In the genomic region with DNA sequence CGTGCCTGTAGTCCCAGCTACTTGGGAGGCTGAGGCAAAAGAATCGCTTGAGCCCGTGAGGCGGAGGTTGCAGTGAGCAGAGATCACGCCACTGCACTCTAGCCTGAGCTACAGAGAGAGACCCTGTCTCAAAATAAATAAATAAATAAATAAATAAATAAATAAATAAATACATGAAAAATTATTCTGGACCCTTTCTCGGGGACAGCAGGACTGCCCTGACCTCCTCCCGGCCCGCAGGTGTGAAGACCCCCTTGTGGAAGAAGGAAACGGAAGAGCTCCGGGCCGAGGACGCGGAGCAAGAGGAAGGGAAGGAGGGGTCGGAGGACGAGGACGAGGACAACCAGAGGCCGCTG, we compare ENCODE assay signal across 8 cellular contexts. TPM values are rescaled to one million over a fixed set of nuclear protein-coding genes. Genes with fewer than 3 reads are reported as not detected.
DNase-seq lines count a peak whose midpoint lies in the region; ATAC-seq and TF ChIP-seq lines count a peak whose summit lies in the region.

No MANE protein-coding gene starts in this region.

- no peak for ATAC-seq in GM21447 (IDR thresholded peaks at IDR 0.05; ENCODE audit: unreplicated experiment)

- H3K36me3 ChIP-seq in OCI-LY7 (ENCODE audit: insufficient read depth, low read length): no peaks in the 10 kb centered on the region
- H3K36me3 ChIP-seq in endodermal cell (ENCODE audit: control insufficient read depth, insufficient read depth, low read length): no peaks in the 10 kb centered on the region

- H2AFZ ChIP-seq in OCI-LY7 (ENCODE audit: low read length): no peak overlapping the region; the same call in 1 of the 2 replicates

- H3K9me2 ChIP-seq in OCI-LY7 (ENCODE audit: insufficient read depth, low read length): no peaks in the 10 kb centered on the region

- DNase-seq in Calu3: no peak
- DNase-seq in OCI-LY7 (ENCODE audit: low spot score): no peak
- DNase-seq in endodermal cell: no peak
- no peak for DNase-seq in progenitor cell of endocrine pancreas (ENCODE audit: low spot score, unreplicated experiment)
- DNase-seq in midbrain (lab: John Stamatoyannopoulos, UW): no peak
- no peak for DNase-seq in AG20443 (ENCODE audit: low spot score)
- DNase-seq in cortex of kidney (lab: John Stamatoyannopoulos, UW): no peak

- intact Hi-C loops in Calu3 (cut with micrococcal nuclease; ENCODE audit: unreplicated experiment) (no loop called here), OCI-LY7 (cut with micrococcal nuclease; ENCODE audit: unreplicated experiment) (loop anchor here (1.0 to 5.0 kb wide), 3 partner anchors 41 to 84 kb away; partner anchors contain the start of gene TAF15)

- H3K36me3 Mint-ChIP-seq in Calu3 (ENCODE audit: insufficient read depth, unreplicated experiment) (peaks cover 10% of the 10 kb centered on the region), endodermal cell (ENCODE audit: low read depth) (no peaks in the 10 kb centered on the region), progenitor cell of endocrine pancreas (ENCODE audit: insufficient read depth) (no peaks in the 10 kb centered on the region)

- H3K4me1 Mint-ChIP-seq in Calu3 (ENCODE audit: low read depth, unreplicated experiment) (peaks cover 10% of the 10 kb centered on the region), endodermal cell (peaks cover 6% of the 10 kb centered on the region), progenitor cell of endocrine pancreas (ENCODE audit: low read depth) (peaks cover 4% of the 10 kb centered on the region)

- no peaks in the 10 kb centered on the region for H3K9me3 ChIP-seq in OCI-LY7 (ENCODE audit: low read length)
- H3K9me3 ChIP-seq in endodermal cell (ENCODE audit: control insufficient read depth, low read length): no peaks in the 10 kb centered on the region

- H3K27ac ChIP-seq in OCI-LY7 (ENCODE audit: low read depth, low read length, poor library complexity, severe bottlenecking) (no peak overlapping the region), endodermal cell (ENCODE audit: low read depth, low read length) (no peak overlapping the region)

- H3K4me3 Mint-ChIP-seq in Calu3 (ENCODE audit: low read depth, unreplicated experiment) (peak overlapping the region; percentile 93), endodermal cell (peak overlapping the region; percentile 68), progenitor cell of endocrine pancreas (ENCODE audit: low read depth) (peak overlapping the region; percentile 61)

- peak overlapping the region; percentile 69 for H3K4me2 ChIP-seq in OCI-LY7 (ENCODE audit: low read length)

- H3K79me2 ChIP-seq in OCI-LY7 (ENCODE audit: insufficient read depth, low read depth, low read length): no peaks in the 10 kb centered on the region

- BruUV-seq in Calu3 (replicated peaks; lab: Mats Ljungman, UMichigan): no TSS peak
- no TSS peak for BruUV-seq in OCI-LY7 (replicated peaks; lab: Mats Ljungman, UMichigan)

- TF ChIP-seq CTCF in Calu3 (IDR thresholded peaks at IDR 0.05; ENCODE audit: unreplicated experiment) (no peak), OCI-LY7 (conservative IDR thresholded peaks at IDR 0.05; ENCODE audit: low read length) (no peak), endodermal cell (conservative IDR thresholded peaks at IDR 0.05) (no peak), progenitor cell of endocrine pancreas (IDR thresholded peaks at IDR 0.05; ENCODE audit: unreplicated experiment) (no peak)

- CTCF ChIA-PET in Calu3 (lab: Charles Lee): interaction anchor here (0.5 to 3.0 kb wide), 13 partner anchors 9 to 184 kb away, joined by 3 to 41 read pairs (median 4); partner anchors contain the start of genes MMP28 and TAF15
- CTCF ChIA-PET in OCI-LY7 (lab: Charles Lee; ENCODE audit: unreplicated experiment): interaction anchor here (0.6 to 2.6 kb wide), 7 partner anchors 18 to 1393 kb away, joined by 3 to 21 read pairs (median 4); partner anchors contain the start of gene TAF15

- H3K4me1 ChIP-seq in OCI-LY7 (ENCODE audit: insufficient read depth, low read length, poor library complexity, severe bottlenecking): peaks cover 9% of the 10 kb centered on the region
- no peaks in the 10 kb centered on the region for H3K4me1 ChIP-seq in endodermal cell (ENCODE audit: control insufficient read depth, insufficient read depth, low read length)

- H3K4me3 ChIP-seq in OCI-LY7 (ENCODE audit: low read depth, low read length, poor library complexity, severe bottlenecking): peak overlapping the region; percentile 68
- H3K4me3 ChIP-seq in endodermal cell (ENCODE audit: low read length): no peak overlapping the region

- H3K27ac Mint-ChIP-seq in Calu3 (ENCODE audit: unreplicated experiment): no peak overlapping the region
- no peak overlapping the region for H3K27ac Mint-ChIP-seq in endodermal cell
- H3K27ac Mint-ChIP-seq in progenitor cell of endocrine pancreas: no peak overlapping the region

- WGBS in endodermal cell (ENCODE audit: insufficient coverage in 1 of 2, insufficient read length in 1 of 2), 2 experiments: 36 to 39% methylated on average over 11 to 16 of the region's 17 CpGs

- no peak overlapping the region for H3K9ac ChIP-seq in endodermal cell (ENCODE audit: extremely low read depth, low read length, poor library complexity, severe bottlenecking)

- no peaks in the 10 kb centered on the region for H3K9me3 Mint-ChIP-seq in Calu3 (ENCODE audit: low read depth, unreplicated experiment)
- no peaks in the 10 kb centered on the region for H3K9me3 Mint-ChIP-seq in endodermal cell
- no peaks in the 10 kb centered on the region for H3K9me3 Mint-ChIP-seq in progenitor cell of endocrine pancreas (ENCODE audit: low read depth)

- POLR2A ChIA-PET in OCI-LY7 (lab: Charles Lee): interaction anchor here (1.2 kb wide), 2 partner anchors 45 to 156 kb away, joined by 5 to 8 read pairs; partner anchors contain the start of gene TAF15

- no peaks in the 10 kb centered on the region for H4K20me1 ChIP-seq in OCI-LY7 (ENCODE audit: insufficient read depth, low read length)

- no peaks in the 10 kb centered on the region for H3K27me3 ChIP-seq in endodermal cell (ENCODE audit: control insufficient read depth, insufficient read depth, low read length, poor library complexity, severe bottlenecking)

- H3K27me3 Mint-ChIP-seq in Calu3 (ENCODE audit: unreplicated experiment): peaks cover 36% of the 10 kb centered on the region
- H3K27me3 Mint-ChIP-seq in endodermal cell (ENCODE audit: insufficient read depth): peaks cover 29% of the 10 kb centered on the region
- H3K27me3 Mint-ChIP-seq in progenitor cell of endocrine pancreas: peaks cover 12% of the 10 kb centered on the region

RNA-seq across cellular contexts. Expression of gene C17orf50, which starts 3.1 kb away (rescaled TPM):
- total RNA-seq in Calu3 (2022) (not detected in 2 replicates), OCI-LY7 (2022) (not detected in 2 replicates), endodermal cell (not detected), progenitor cell of endocrine pancreas (not detected in 2 replicates)
- total RNA-seq in OCI-LY7 (2014; rRNA removed; shearing (Covaris generic)): not detected in 2 replicates
- polyA plus RNA-seq in endodermal cell (2013, experiment 1 of 2): not detected
- polyA plus RNA-seq in endodermal cell (2013, experiment 2 of 2): not detected

RNA-seq across cellular contexts. Expression of gene GAS2L2, which starts 10.7 kb away (rescaled TPM):
- total RNA-seq in Calu3 (2022): not detected in 2 replicates
- not detected in 2 replicates for total RNA-seq in OCI-LY7 (2014; rRNA removed; shearing (Covaris generic))
- 0.21 TPM in 1 of 2 replicates, not detected in the other for total RNA-seq in OCI-LY7 (2022)
- under 1 TPM in 1 of 2 donors, not detected in 1; 0.09 TPM for total RNA-seq in endodermal cell
- 0.11 TPM for polyA plus RNA-seq in endodermal cell (2013, experiment 1 of 2)
- polyA plus RNA-seq in endodermal cell (2013, experiment 2 of 2): 0.12 TPM
- total RNA-seq in progenitor cell of endocrine pancreas: 0.10 and 0.11 TPM in 2 replicates

RNA-seq across cellular contexts. Expression of gene MMP28, which starts 31.7 kb away (rescaled TPM):
- total RNA-seq in Calu3 (2022) (not detected in 2 replicates), OCI-LY7 (2022) (not detected in 2 replicates), endodermal cell (not detected), progenitor cell of endocrine pancreas (0.53 TPM in 1 of 2 replicates, not detected in the other)
- total RNA-seq in OCI-LY7 (2014; rRNA removed; shearing (Covaris generic)): not detected in 2 replicates
- polyA plus RNA-seq in endodermal cell (2013, experiment 1 of 2): 1.00 TPM
- polyA plus RNA-seq in endodermal cell (2013, experiment 2 of 2): 0.75 TPM

RNA-seq across cellular contexts. Expression of gene RASL10B, which starts 32.3 kb away (rescaled TPM):
- 0.95 and 1.4 TPM in 2 replicates for total RNA-seq in Calu3 (2022)
- total RNA-seq in OCI-LY7 (2014; rRNA removed; shearing (Covaris generic)): not detected in 2 replicates
- not detected in 2 replicates for total RNA-seq in OCI-LY7 (2022)
- total RNA-seq in endodermal cell: 10 to 100 TPM; 28.6 to 31.9 TPM
- 15.8 TPM for polyA plus RNA-seq in endodermal cell (2013, experiment 1 of 2)
- 16.5 TPM for polyA plus RNA-seq in endodermal cell (2013, experiment 2 of 2)
- total RNA-seq in progenitor cell of endocrine pancreas: 13.7 and 13.9 TPM in 2 replicates

RNA-seq across cellular contexts. Expression of gene TAF15, which starts 45.5 kb away (rescaled TPM):
- total RNA-seq in Calu3 (2022): 284 and 286 TPM in 2 replicates
- total RNA-seq in OCI-LY7 (2014; rRNA removed; shearing (Covaris generic)): 61.9 and 65.9 TPM in 2 replicates
- total RNA-seq in OCI-LY7 (2022): 256 and 279 TPM in 2 replicates
- total RNA-seq in endodermal cell: 100 to 1,000 TPM; 230 to 247 TPM
- polyA plus RNA-seq in endodermal cell (2013, experiment 1 of 2): 213 TPM
- polyA plus RNA-seq in endodermal cell (2013, experiment 2 of 2): 212 TPM
- total RNA-seq in progenitor cell of endocrine pancreas: 282 and 287 TPM in 2 replicates
